ENCODE assay signal across 8 cellular contexts in the genomic region with DNA sequence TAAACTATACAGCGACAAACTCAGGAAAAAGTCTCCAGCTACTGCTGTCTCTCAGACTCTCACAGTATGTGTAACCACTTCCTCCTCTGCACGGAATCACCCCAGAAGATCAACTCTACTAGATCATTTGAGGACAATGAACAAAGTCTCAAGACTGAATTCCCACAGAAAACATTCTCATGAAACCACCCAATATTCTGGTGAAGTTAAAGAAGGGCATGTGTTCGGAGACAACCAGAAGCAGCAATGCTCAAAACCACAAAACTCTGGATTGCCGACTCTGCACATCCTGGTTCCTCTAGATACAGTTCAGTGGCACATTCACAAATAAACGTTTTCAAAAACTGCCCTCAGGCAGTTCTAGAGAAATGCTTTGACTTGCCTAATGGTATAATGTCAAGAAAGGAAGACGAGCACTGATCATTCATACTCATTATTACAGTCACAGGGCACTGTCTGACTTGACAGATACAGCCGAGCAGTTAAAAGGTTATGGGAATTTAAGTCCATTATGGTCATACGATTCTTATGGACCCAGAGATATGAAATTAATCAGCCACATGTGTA.
A peak's percentile ranks its signal among the peaks of the same experiment; 100 is the strongest.
DNase-seq lines count a peak whose midpoint lies in the region; ATAC-seq and TF ChIP-seq lines count a peak whose summit lies in the region.

No MANE protein-coding gene starts in this region.

- no peaks in the 10 kb centered on the region for H3K36me3 ChIP-seq in stomach

- H3K4me1 ChIP-seq in stomach, result peaks cover 0 to 17% (median 0%) of the 10 kb centered on the region in 4 donors

- WGBS in stomach, 5 donors, result 42 to 52% (median 51%) methylated on average over 8 of the region's 8 CpGs

- H3K27me3 Mint-ChIP-seq in activated B cell treated with CpG ODN at 0.5 μM for 24 hours, result no peaks in the 10 kb centered on the region

- H3K4me3 ChIP-seq in GM08714 (ENCODE audit: low read length), result peak overlapping the region; percentile 43; the same call in 1 of the 2 replicates
- H3K4me3 ChIP-seq in stomach, result no peak overlapping the region

- no peaks in the 10 kb centered on the region for H3K36me3 Mint-ChIP-seq in activated B cell treated with CpG ODN at 0.5 μM for 24 hours (ENCODE audit: low read depth)

- in situ Hi-C loops in KBM-7 (cut with MboI; ENCODE audit: low pct_unique_long_range_greater_than_20kb, low sequenced_read_pairs), result no loop called here

- TF ChIP-seq CTCF in activated B cell treated with CpG ODN at 0.5 μM for 24 hours (IDR thresholded peaks at IDR 0.05) (no peak), stomach (IDR thresholded peaks at IDR 0.05) (no peak)

- peak in 1 of 4 donors; percentile 15 for TF ChIP-seq POLR2A in stomach (IDR thresholded peaks at IDR 0.05)

- intact Hi-C loops in activated B cell treated with CpG ODN at 0.5 μM for 24 hours (cut with micrococcal nuclease), result loop anchor here (1.0 kb wide), 2 partner anchors 11 to 21 kb away; no protein-coding TSS in a partner anchor
- intact Hi-C loops in stomach (cut with DNase I; ENCODE audit: low total_unique reads), result no loop called here
- intact Hi-C loops in posterior vena cava (cut with DNase I), result no loop called here

- H3K27ac Mint-ChIP-seq in activated B cell treated with CpG ODN at 0.5 μM for 24 hours, result peak overlapping the region; percentile 91

- H3K4me3 Mint-ChIP-seq in activated B cell treated with CpG ODN at 0.5 μM for 24 hours, result peak overlapping the region; percentile 71

- H3K27me3 ChIP-seq in stomach, result no peaks in the 10 kb centered on the region

- H3K9me3 Mint-ChIP-seq in activated B cell treated with CpG ODN at 0.5 μM for 24 hours, result no peaks in the 10 kb centered on the region

- CTCF ChIA-PET in activated B cell treated with CpG ODN at 0.5 μM for 24 hours (lab: Charles Lee), result no interaction called here

- H3K9me3 ChIP-seq in stomach, result no peaks in the 10 kb centered on the region

- peak overlapping the region in 4 of 5 donors; percentile 25 to 67 (median 54) for H3K27ac ChIP-seq in stomach

- TF ChIP-seq EP300 in stomach (IDR thresholded peaks at IDR 0.05), result no peak

- ATAC-seq in GM21576 (IDR thresholded peaks at IDR 0.05; ENCODE audit: unreplicated experiment) (peak; percentile 98), activated B cell treated with CpG ODN at 0.5 μM for 24 hours (ENCODE audit: low read depth) (peak; percentile 80)

- POLR2A ChIA-PET in activated B cell treated with CpG ODN at 0.5 μM for 24 hours (lab: Charles Lee), result interaction anchor here (0.6 to 5.6 kb wide), 12 partner anchors 13 to 551 kb away, joined by 3 to 43 read pairs (median 3); partner anchors contain the start of gene STK17B

- H3K4me1 Mint-ChIP-seq in activated B cell treated with CpG ODN at 0.5 μM for 24 hours, result peaks cover 69% of the 10 kb centered on the region

- peak; percentile 93 for DNase-seq in KBM-7
- DNase-seq in activated B cell treated with CpG ODN at 0.5 μM for 24 hours, result no peak
- peak; percentile 100 for DNase-seq in foreskin melanocyte
- DNase-seq in stomach, result no peak
- no peak for DNase-seq in NCI-H2196 treated with DMSO at 0.1 percent for 48 hours (lab: John Stamatoyannopoulos, UW; ENCODE audit: unreplicated experiment)
- DNase-seq in posterior vena cava (ENCODE audit: low spot score), result no peak

Comparison
In these comparisons a context has a peak if more than half of its experiments do, and no peak if none do; other contexts are left out.
1. DNase-seq: peak in KBM-7 (single experiment) and foreskin melanocyte (single experiment); none in activated B cell treated with CpG ODN at 0.5 μM for 24 hours (single experiment), stomach (single experiment), NCI-H2196 treated with DMSO at 0.1 percent for 48 hours (single experiment) and posterior vena cava (single experiment).